ENCODE assay signal across 8 cellular contexts in genomic region chr11:22192642-22193347, GRCh38. TPM values are rescaled to one million over a fixed set of nuclear protein-coding genes. Genes with fewer than 3 reads are reported as not detected.
DNase-seq lines count a peak whose midpoint lies in the region; ATAC-seq, FAIRE-seq and TF ChIP-seq lines count a peak whose summit lies in the region.

Gene ANO5 (plus strand): TSS chr11:22193085. CDS start chr11:22193493, 408 bp downstream.

- intact Hi-C loops in activated B cell treated with CpG ODN at 0.5 μM for 24 hours (cut with micrococcal nuclease), result no loop called here

- ATAC-seq in activated B cell treated with CpG ODN at 0.5 μM for 24 hours (ENCODE audit: low read depth), result peak; percentile 18
- no peak for ATAC-seq in GM18520 (IDR thresholded peaks at IDR 0.05; ENCODE audit: unreplicated experiment)

- H3K9me3 Mint-ChIP-seq in activated B cell treated with CpG ODN at 0.5 μM for 24 hours, result no peaks in the 10 kb centered on the region
- H3K9me3 Mint-ChIP-seq in nephron progenitor cell, result no peaks in the 10 kb centered on the region

- no peak within 1 kb of the TSS for H3K27ac Mint-ChIP-seq in activated B cell treated with CpG ODN at 0.5 μM for 24 hours
- H3K27ac Mint-ChIP-seq in nephron progenitor cell, result no peak within 1 kb of the TSS

- DNase-seq in D721Med (ENCODE audit: insufficient read length, low spot score) (peak; percentile 51), GM20000 (ENCODE audit: low spot score) (peak; percentile 52), KBM-7 (peak; percentile 69), activated B cell treated with CpG ODN at 0.5 μM for 24 hours (no peak), glomerular visceral epithelial cell (ENCODE audit: extremely low spot score) (peak; percentile 2), nephron progenitor cell (peak; percentile 86), RPMI8226 (no peak)

- H3K36me3 Mint-ChIP-seq in activated B cell treated with CpG ODN at 0.5 μM for 24 hours (ENCODE audit: low read depth) (no peaks in the 10 kb centered on the region), nephron progenitor cell (ENCODE audit: low read depth) (no peaks in the 10 kb centered on the region)

- no peak for FAIRE-seq in D721Med (lab: Jason Lieb, UNC)

- peak within 1 kb of the TSS; percentile 69 for H3K4me3 Mint-ChIP-seq in activated B cell treated with CpG ODN at 0.5 μM for 24 hours
- peak within 1 kb of the TSS; percentile 97 for H3K4me3 Mint-ChIP-seq in nephron progenitor cell

- CTCF ChIA-PET in activated B cell treated with CpG ODN at 0.5 μM for 24 hours (lab: Charles Lee), result no interaction called here

- TF ChIP-seq CTCF in D721Med (IDR thresholded peaks at IDR 0.05; ENCODE audit: insufficient read depth, missing control alignments) (no peak), GM20000 (IDR thresholded peaks at IDR 0.05; ENCODE audit: extremely low read depth, missing control alignments) (no peak), activated B cell treated with CpG ODN at 0.5 μM for 24 hours (IDR thresholded peaks at IDR 0.05) (no peak), nephron progenitor cell (IDR thresholded peaks at IDR 0.05) (no peak)

- H3K27me3 Mint-ChIP-seq in activated B cell treated with CpG ODN at 0.5 μM for 24 hours (peaks cover 30% of the 10 kb centered on the region), nephron progenitor cell (ENCODE audit: low read depth, poor library complexity) (peaks cover 70% of the 10 kb centered on the region)

- peaks cover 13% of the 10 kb centered on the region for H3K4me1 Mint-ChIP-seq in activated B cell treated with CpG ODN at 0.5 μM for 24 hours
- H3K4me1 Mint-ChIP-seq in nephron progenitor cell, result peaks cover 18% of the 10 kb centered on the region

- in situ Hi-C loops in KBM-7 (cut with MboI; ENCODE audit: low pct_unique_long_range_greater_than_20kb, low sequenced_read_pairs), result loop anchor here (25.0 kb wide), 1 partner anchor 120 kb away; no protein-coding TSS in a partner anchor

- POLR2A ChIA-PET in activated B cell treated with CpG ODN at 0.5 μM for 24 hours (lab: Charles Lee), result no interaction called here

RNA-seq across cellular contexts. Expression of gene ANO5, which starts in this region (rescaled TPM):
- not detected in 2 replicates for total RNA-seq in activated B cell treated with CpG ODN at 0.5 μM for 24 hours

Comparison
In these comparisons a context has a peak if more than half of its experiments do, and no peak if none do; other contexts are left out.
1. Peak in ATAC-seq in activated B cell treated with CpG ODN at 0.5 μM for 24 hours; RNA of the gene not detected or under 1 TPM.
2. DNase-seq: peak in D721Med (single experiment), GM20000 (single experiment), KBM-7 (single experiment), glomerular visceral epithelial cell (single experiment) and nephron progenitor cell (single experiment); none in activated B cell treated with CpG ODN at 0.5 μM for 24 hours (single experiment) and RPMI8226 (single experiment).